Comparison of ENCODE assay signal across 9 cellular contexts in genomic region chr1:158285756-158286241, GRCh38. TPM values are rescaled to one million over a fixed set of nuclear protein-coding genes. Genes with fewer than 3 reads are reported as not detected.
DNase-seq lines count a peak whose midpoint lies in the region; ATAC-seq and TF ChIP-seq lines count a peak whose summit lies in the region.
"Had no signal": no experiment of that assay in that cellular context is flagged by ENCODE, and none has a peak within 500 bp of the region (broad histone marks: within the 10 kb centered on the region; RNA-seq: fewer than 3 reads in every experiment).

No MANE protein-coding gene starts in this region.

- H3K4me3 ChIP-seq in trophoblast cell (ENCODE audit: low read depth, low read length) (no peak overlapping the region), Caco-2 (ENCODE audit: low read depth, low read length) (no peak overlapping the region)

- H3K9me3 Mint-ChIP-seq in IgD-negative memory B cell (peaks cover 5 to 8% (median 7%) of the 10 kb centered on the region in 3 donors), Caco-2 (ENCODE audit: unreplicated experiment) (no peaks in the 10 kb centered on the region)

- whole genome bisulfite sequencing in trophoblast cell (ENCODE audit: extremely low coverage, insufficient coverage, insufficient read length), result no CpG with 5 or more reads among the region's 7 CpGs

- H3K79me2 ChIP-seq in trophoblast cell (ENCODE audit: control insufficient read depth, insufficient read depth, low read length, poor library complexity), result no peaks in the 10 kb centered on the region

- H3K4ac ChIP-seq in trophoblast cell (ENCODE audit: low read depth, low read length), result no peak overlapping the region

- H3K27me3 ChIP-seq in trophoblast cell (ENCODE audit: insufficient read depth, low read length), result no peaks in the 10 kb centered on the region
- no peaks in the 10 kb centered on the region for H3K27me3 ChIP-seq in Caco-2 (replicated peaks; ENCODE audit: control insufficient read depth, insufficient read depth, low read length)

- intact Hi-C loops in Caco-2 (cut with micrococcal nuclease; ENCODE audit: unreplicated experiment), result no loop called here

- H3K36me3 ChIP-seq in trophoblast cell (ENCODE audit: control insufficient read depth in 1 of 2, insufficient read depth in 2 of 2, low read length in 2 of 2) (no peaks in the 10 kb centered on the region), Caco-2 (ENCODE audit: control insufficient read depth, insufficient read depth, low read length) (no peaks in the 10 kb centered on the region)

- H3K9ac ChIP-seq in trophoblast cell (ENCODE audit: low read length), result peak overlapping the region; percentile 7

- H3K27ac Mint-ChIP-seq in IgD-negative memory B cell (peak overlapping the region in 2 of 3 donors; percentile 79 to 94), Caco-2 (ENCODE audit: unreplicated experiment) (no peak overlapping the region)

- BruUV-seq in Caco-2 (replicated peaks; lab: Mats Ljungman, UMichigan), result no TSS peak

- no peak overlapping the region for H4K12ac ChIP-seq in trophoblast cell (ENCODE audit: low read depth, low read length)

- H3K4me1 ChIP-seq in trophoblast cell (ENCODE audit: control insufficient read depth in 1 of 2, insufficient read depth in 2 of 2, low read length in 2 of 2), result no peaks in the 10 kb centered on the region
- no peaks in the 10 kb centered on the region for H3K4me1 ChIP-seq in Caco-2

- H3K4me2 ChIP-seq in trophoblast cell (ENCODE audit: low read length), result no peak overlapping the region

- no peak overlapping the region for H2BK5ac ChIP-seq in trophoblast cell (ENCODE audit: low read depth, low read length, poor library complexity)

- H2BK12ac ChIP-seq in trophoblast cell (ENCODE audit: low read length), result no peak overlapping the region

- no peak overlapping the region for H4K91ac ChIP-seq in trophoblast cell (ENCODE audit: low read depth, low read length)

- H3K4me1 Mint-ChIP-seq in IgD-negative memory B cell, result peaks cover 40 to 59% (median 47%) of the 10 kb centered on the region in 3 donors
- no peaks in the 10 kb centered on the region for H3K4me1 Mint-ChIP-seq in Caco-2 (ENCODE audit: low read depth, unreplicated experiment)

- no peak overlapping the region for H3K23ac ChIP-seq in trophoblast cell (ENCODE audit: low read length)

- TF ChIP-seq CTCF in Caco-2 (IDR thresholded peaks at IDR 0.05; ENCODE audit: insufficient read depth in 1 of 2, low read depth in 1 of 2, low read length in 1 of 2, severe bottlenecking in 1 of 2, unreplicated experiment in 1 of 2), result no peak

- no peak overlapping the region for H4K8ac ChIP-seq in trophoblast cell (ENCODE audit: low read depth, low read length)

- H3K4me3 Mint-ChIP-seq in IgD-negative memory B cell, result peak overlapping the region; percentile 72 to 92 (median 82)
- H3K4me3 Mint-ChIP-seq in Caco-2 (ENCODE audit: unreplicated experiment), result no peak overlapping the region

- H3K36me3 Mint-ChIP-seq in IgD-negative memory B cell (no peaks in the 10 kb centered on the region), Caco-2 (ENCODE audit: insufficient read depth, unreplicated experiment) (no peaks in the 10 kb centered on the region)

- H3K14ac ChIP-seq in trophoblast cell (ENCODE audit: low read length), result no peak overlapping the region

- H2AK5ac ChIP-seq in trophoblast cell (ENCODE audit: low read length), result no peak overlapping the region

- no peaks in the 10 kb centered on the region for H3K27me3 Mint-ChIP-seq in IgD-negative memory B cell
- H3K27me3 Mint-ChIP-seq in Caco-2 (ENCODE audit: insufficient read depth, unreplicated experiment), result no peaks in the 10 kb centered on the region

- ATAC-seq in GM18508 (IDR thresholded peaks at IDR 0.05; ENCODE audit: insufficient read depth, unreplicated experiment) (peak; percentile 45), GM21529 (IDR thresholded peaks at IDR 0.05; ENCODE audit: unreplicated experiment) (peak; percentile 74)

- no peak overlapping the region for H3K18ac ChIP-seq in trophoblast cell (ENCODE audit: low read length)

- H3K9me3 ChIP-seq in trophoblast cell (ENCODE audit: insufficient read depth, low read depth, low read length) (peaks cover 3% of the 10 kb centered on the region), Caco-2 (no peaks in the 10 kb centered on the region)

- no peak overlapping the region for H2BK120ac ChIP-seq in trophoblast cell (ENCODE audit: insufficient read depth, low read length, poor library complexity)

- H3K27ac ChIP-seq in trophoblast cell (ENCODE audit: low read depth, low read length), result no peak overlapping the region

- H3K79me1 ChIP-seq in trophoblast cell (ENCODE audit: low read length), result no peaks in the 10 kb centered on the region

- DNase-seq in amygdala (lab: John Stamatoyannopoulos, UW), result peak in 29 of 56 donors; percentile 3 to 71 (median 12)
- DNase-seq in trophoblast cell, result peak; percentile 28 to 46
- no peak for DNase-seq in NCI-H510A treated with DMSO at 0.1 percent for 48 hours (lab: John Stamatoyannopoulos, UW)
- no peak for DNase-seq in Caco-2
- no peak for DNase-seq in NCI-H1417 treated with DMSO at 0.1 percent for 48 hours (lab: John Stamatoyannopoulos, UW)

- no peak overlapping the region for H2AFZ ChIP-seq in trophoblast cell (ENCODE audit: insufficient read depth, low read length, poor library complexity)

- POLR2A ChIA-PET in Caco-2 (lab: Charles Lee), result no interaction called here

- CTCF ChIA-PET in Caco-2 (lab: Charles Lee), result no interaction called here

RNA-seq across cellular contexts. Expression of gene CD1C, which starts 3.9 kb away (rescaled TPM):
- 179 TPM for polyA plus RNA-seq in IgD-negative memory B cell
- polyA plus RNA-seq in trophoblast cell (2013), result not detected in 2 replicates
- not detected in 2 replicates for total RNA-seq in Caco-2 (2022)

RNA-seq across cellular contexts. Expression of gene CD1A, which starts 31.6 kb away (rescaled TPM):
- 1.1 TPM for polyA plus RNA-seq in IgD-negative memory B cell
- not detected in 2 replicates for polyA plus RNA-seq in trophoblast cell (2013)
- total RNA-seq in Caco-2 (2022), result not detected in 2 replicates

RNA-seq across cellular contexts. Expression of gene CD1B, which starts 45.5 kb away (rescaled TPM):
- not detected for polyA plus RNA-seq in IgD-negative memory B cell
- not detected in 2 replicates for polyA plus RNA-seq in trophoblast cell (2013)
- total RNA-seq in Caco-2 (2022), result not detected in 2 replicates
- total RNA-seq: T-helper 1 cell treated with Interleukin-12 subunit alpha and Interleukin-12 subunit beta and Interleukin-4 antibody, amounts not matched to agents 30 ng/mL and 1 ng/mL, for 36 hours had no signal

Comparison
In these comparisons a context has a peak if more than half of its experiments do, and no peak if none do; other contexts are left out.
1. DNase-seq: peak in amygdala (29 of 56) and trophoblast cell (2 of 2); none in NCI-H510A treated with DMSO at 0.1 percent for 48 hours (single experiment), Caco-2 (0 of 2) and NCI-H1417 treated with DMSO at 0.1 percent for 48 hours (single experiment).